8 cellular contexts compared by ENCODE assay signal in genomic region chr3:168047190-168047795, GRCh38. TPM values are rescaled to one million over a fixed set of nuclear protein-coding genes. Genes with fewer than 3 reads are reported as not detected.
A peak's percentile ranks its signal among the peaks of the same experiment; 100 is the strongest.
DNase-seq lines count a peak whose midpoint lies in the region; ATAC-seq and TF ChIP-seq lines count a peak whose summit lies in the region.

No MANE protein-coding gene starts in this region.

- ATAC-seq in GM19452 (IDR thresholded peaks at IDR 0.05; ENCODE audit: unreplicated experiment) = peak; percentile 55
- peak; percentile 84 for ATAC-seq in HG03354 (IDR thresholded peaks at IDR 0.05; ENCODE audit: poor library complexity, severe bottlenecking, unreplicated experiment)

- DNase-seq in DMS153 treated with DMSO at 0.1 percent for 48 hours (lab: John Stamatoyannopoulos, UW; ENCODE audit: unreplicated experiment) (peak; percentile 80), NCI-H2227 (lab: John Stamatoyannopoulos, UW; ENCODE audit: unreplicated experiment) (peak; percentile 88), glutamatergic neuron (no peak), putamen (ENCODE audit: low spot score) (peak; percentile 85)
- DNase-seq in activated CD8-positive, alpha-beta memory T cell treated with anti-CD3 and anti-CD28 coated beads for 24 hours = no peak

- H3K9me3 Mint-ChIP-seq in glutamatergic neuron (ENCODE audit: unreplicated experiment) = no peaks in the 10 kb centered on the region

- peaks cover 2% of the 10 kb centered on the region for H3K27me3 Mint-ChIP-seq in glutamatergic neuron (ENCODE audit: unreplicated experiment)

- no peak overlapping the region for H3K27ac Mint-ChIP-seq in glutamatergic neuron (ENCODE audit: unreplicated experiment)

- no peak overlapping the region for H3K4me3 ChIP-seq in WI38 (ENCODE audit: low read depth, low read length)

- TF ChIP-seq CTCF in WI38 (IDR thresholded peaks at IDR 0.05; ENCODE audit: low read depth, low read length) (peak; percentile 45; the same call in 1 of the 2 replicates), glutamatergic neuron (IDR thresholded peaks at IDR 0.05; ENCODE audit: partially characterized antibody, unreplicated experiment) (peak; percentile 63)

- H3K4me3 Mint-ChIP-seq in glutamatergic neuron (ENCODE audit: unreplicated experiment) = no peak overlapping the region

- no peaks in the 10 kb centered on the region for H3K36me3 Mint-ChIP-seq in glutamatergic neuron (ENCODE audit: unreplicated experiment)

- H3K4me1 Mint-ChIP-seq in glutamatergic neuron (ENCODE audit: low read depth, unreplicated experiment) = peaks cover 11% of the 10 kb centered on the region

RNA-seq across cellular contexts. Expression of gene GOLIM4, which starts 48.4 kb away (rescaled TPM):
- total RNA-seq in glutamatergic neuron (ENCODE audit: unreplicated experiment) = 31.7 TPM

Comparison
In these comparisons a context has a peak if more than half of its experiments do, and no peak if none do; other contexts are left out.
1. DNase-seq: peak in DMS153 treated with DMSO at 0.1 percent for 48 hours (single experiment), NCI-H2227 (single experiment) and putamen (single experiment); none in glutamatergic neuron (single experiment) and activated CD8-positive, alpha-beta memory T cell treated with anti-CD3 and anti-CD28 coated beads for 24 hours (single experiment).